8 cellular contexts compared by ENCODE assay signal in genomic region chr6:47477497-47478232, GRCh38. TPM values are rescaled to one million over a fixed set of nuclear protein-coding genes. Genes with fewer than 3 reads are reported as not detected.
DNase-seq lines count a peak whose midpoint lies in the region; ATAC-seq and TF ChIP-seq lines count a peak whose summit lies in the region.

CD2AP (plus strand) TSS chr6:47477789; CDS start chr6:47478245, 456 bp downstream.

- DNase-seq in CD4-positive, CD25-positive, alpha-beta regulatory T cell = peak; percentile 90 to 93 (median 90)
- DNase-seq in NCI-H748 (lab: John Stamatoyannopoulos, UW; ENCODE audit: unreplicated experiment) (peak; percentile 98), left lung (peak; percentile 90 to 92)
- DNase-seq in activated CD4-positive, alpha-beta T cell treated with anti-CD3 and anti-CD28 coated beads, Interleukin-2, amount 50 U/mL, for 4 hours = peak; percentile 86 to 88
- peak; percentile 85 for DNase-seq in stimulated activated CD4-positive, alpha-beta T cell treated with anti-CD3 and anti-CD28 coated beads, Interleukin-4, amount 100 ng/mL, for 1 hour

- peaks cover 23% of the 10 kb centered on the region for H3K4me1 ChIP-seq in CD4-positive, CD25-positive, alpha-beta regulatory T cell (ENCODE audit: control insufficient read depth, insufficient read depth, low read length, poor library complexity, severe bottlenecking)
- H3K4me1 ChIP-seq in left lung = peaks cover 6 to 23% of the 10 kb centered on the region in 2 donors

- peak within 1 kb of the TSS; percentile 92 for H3K27ac ChIP-seq in CD4-positive, CD25-positive, alpha-beta regulatory T cell (ENCODE audit: insufficient read depth, low read length, poor library complexity, severe bottlenecking)
- H3K27ac ChIP-seq in left lung = peak within 1 kb of the TSS; percentile 93 to 97

- H3K9me3 Mint-ChIP-seq in CD4-positive, CD25-positive, alpha-beta regulatory T cell = no peaks in the 10 kb centered on the region
- no peaks in the 10 kb centered on the region for H3K9me3 Mint-ChIP-seq in dendritic cell treated with granulocyte-macrophage colony-stimulating factor and Interleukin-4, amounts not matched to agents 40 ng/mL and 50 ng/mL, for 4 days

- H3K4me1 Mint-ChIP-seq in CD4-positive, CD25-positive, alpha-beta regulatory T cell = peaks cover 19 to 44% (median 23%) of the 10 kb centered on the region in 4 donors
- peaks cover 12% of the 10 kb centered on the region for H3K4me1 Mint-ChIP-seq in dendritic cell treated with granulocyte-macrophage colony-stimulating factor and Interleukin-4, amounts not matched to agents 40 ng/mL and 50 ng/mL, for 4 days (ENCODE audit: low read depth)

- no peaks in the 10 kb centered on the region for H3K27me3 ChIP-seq in CD4-positive, CD25-positive, alpha-beta regulatory T cell (ENCODE audit: control insufficient read depth, insufficient read depth, low read length)
- no peaks in the 10 kb centered on the region for H3K27me3 ChIP-seq in left lung

- H3K4me3 Mint-ChIP-seq in CD4-positive, CD25-positive, alpha-beta regulatory T cell = peak within 1 kb of the TSS; percentile 91 to 100 (median 100)
- H3K4me3 Mint-ChIP-seq in dendritic cell treated with granulocyte-macrophage colony-stimulating factor and Interleukin-4, amounts not matched to agents 40 ng/mL and 50 ng/mL, for 4 days = peak within 1 kb of the TSS; percentile 98

- no peaks in the 10 kb centered on the region for H3K36me3 ChIP-seq in CD4-positive, CD25-positive, alpha-beta regulatory T cell (ENCODE audit: control insufficient read depth, insufficient read depth, low read length)
- no peaks in the 10 kb centered on the region for H3K36me3 ChIP-seq in left lung

- ATAC-seq in CD4-positive, CD25-positive, alpha-beta regulatory T cell (ENCODE audit: low read depth in 2 of 2) = peak; percentile 84 to 86
- ATAC-seq in GM19395 (IDR thresholded peaks at IDR 0.05; ENCODE audit: unreplicated experiment) (peak; percentile 81), HG03558 (IDR thresholded peaks at IDR 0.05; ENCODE audit: extremely low read depth, unreplicated experiment) (peak; percentile 60), left lung (peak; percentile 90)

- H3K27ac Mint-ChIP-seq in CD4-positive, CD25-positive, alpha-beta regulatory T cell = peak within 1 kb of the TSS; percentile 97 to 99 (median 98)
- peak within 1 kb of the TSS; percentile 81 for H3K27ac Mint-ChIP-seq in dendritic cell treated with granulocyte-macrophage colony-stimulating factor and Interleukin-4, amounts not matched to agents 40 ng/mL and 50 ng/mL, for 4 days

- no peaks in the 10 kb centered on the region for H3K36me3 Mint-ChIP-seq in CD4-positive, CD25-positive, alpha-beta regulatory T cell
- peaks cover 12% of the 10 kb centered on the region for H3K36me3 Mint-ChIP-seq in dendritic cell treated with granulocyte-macrophage colony-stimulating factor and Interleukin-4, amounts not matched to agents 40 ng/mL and 50 ng/mL, for 4 days (ENCODE audit: low read depth)

- intact Hi-C loops in dendritic cell treated with granulocyte-macrophage colony-stimulating factor and Interleukin-4, amounts not matched to agents 40 ng/mL and 50 ng/mL, for 4 days (cut with micrococcal nuclease) = loop anchor here (5.0 kb wide), 1 partner anchor 65 kb away; no protein-coding TSS in a partner anchor
- intact Hi-C loops in left lung (cut with DNase I) = no loop called here

- peak within 1 kb of the TSS; percentile 91 for H3K4me3 ChIP-seq in CD4-positive, CD25-positive, alpha-beta regulatory T cell (ENCODE audit: low read depth, low read length)
- H3K4me3 ChIP-seq in left lung = peak within 1 kb of the TSS; percentile 77 to 80

- peak in 1 of 2 donors; percentile 3 for TF ChIP-seq CTCF in left lung (IDR thresholded peaks at IDR 0.05)

- H3K9me3 ChIP-seq in CD4-positive, CD25-positive, alpha-beta regulatory T cell (ENCODE audit: control insufficient read depth in 2 of 2, low read length in 2 of 2) = no peaks in the 10 kb centered on the region
- H3K9me3 ChIP-seq in left lung = no peaks in the 10 kb centered on the region

- H3K27me3 Mint-ChIP-seq in CD4-positive, CD25-positive, alpha-beta regulatory T cell = peaks cover 10% of the 10 kb centered on the region
- H3K27me3 Mint-ChIP-seq in dendritic cell treated with granulocyte-macrophage colony-stimulating factor and Interleukin-4, amounts not matched to agents 40 ng/mL and 50 ng/mL, for 4 days = peaks cover 31% of the 10 kb centered on the region

RNA-seq across cellular contexts. Expression of gene CD2AP, which starts in this region (rescaled TPM):
- 30.5 TPM for total RNA-seq in CD4-positive, CD25-positive, alpha-beta regulatory T cell
- 1 to 10 TPM; 4.0 to 7.9 (median 6.0) TPM for polyA plus RNA-seq in CD4-positive, CD25-positive, alpha-beta regulatory T cell
- total RNA-seq in left lung = 10 to 100 TPM; 38.8 to 46.0 TPM

Comparison
In these comparisons a context has a peak if more than half of its experiments do, and no peak if none do; other contexts are left out.
1. Peak in every context shown above with its lines: DNase-seq, ATAC-seq, H3K4me3 ChIP-seq and H3K27ac ChIP-seq.